ENCODE assay signal across 9 cellular contexts in the genomic region with DNA sequence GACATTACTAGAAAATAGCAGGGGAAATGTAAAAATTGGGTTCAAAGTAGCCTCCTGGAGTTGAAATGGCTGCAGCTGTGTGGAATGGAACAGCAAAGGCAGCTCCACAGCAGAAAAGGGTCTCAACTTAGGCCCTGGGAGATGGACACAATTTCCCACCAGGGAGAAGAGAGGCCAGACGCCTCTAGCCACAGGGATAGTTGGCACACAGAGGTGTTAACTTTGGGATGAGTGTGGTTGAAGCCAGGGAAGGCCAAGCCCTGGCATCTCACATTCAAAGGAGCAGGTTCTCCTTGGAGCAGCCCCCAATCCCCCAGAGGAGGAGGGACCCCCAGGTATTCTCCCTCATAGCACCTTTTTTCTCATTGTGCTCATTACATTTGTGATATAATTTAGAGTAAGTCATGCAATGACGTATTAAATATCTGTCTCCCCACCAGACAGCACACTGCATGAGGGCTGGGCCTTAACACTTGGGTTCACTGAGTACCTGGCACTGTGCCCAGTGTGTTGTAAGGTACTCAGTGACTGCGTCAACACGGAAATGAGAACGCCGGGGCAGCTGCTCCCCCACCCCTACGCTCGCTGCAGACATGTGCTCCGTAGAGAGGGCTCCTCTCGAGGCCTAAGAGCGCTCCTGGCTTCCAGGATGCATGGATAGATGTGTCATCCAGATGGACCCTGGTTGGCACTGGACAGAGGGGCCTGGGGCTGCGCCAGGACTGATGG.
DNase-seq lines count a peak whose midpoint lies in the region; ATAC-seq and TF ChIP-seq lines count a peak whose summit lies in the region.
"Had no signal": no experiment of that assay in that cellular context is flagged by ENCODE, and none has a peak within 500 bp of the region (broad histone marks: within the 10 kb centered on the region; RNA-seq: fewer than 3 reads in every experiment).

No MANE protein-coding gene starts in this region.

- no peaks in the 10 kb centered on the region for H3K9me3 ChIP-seq in CD4-positive, alpha-beta T cell (ENCODE audit: control insufficient read depth, low read length)

- no peaks in the 10 kb centered on the region for H3K9me3 Mint-ChIP-seq in CD4-positive, alpha-beta T cell
- H3K9me3 Mint-ChIP-seq: nephron had no signal

- peak in 1 of 10 experiments; percentile 18 for DNase-seq in CD4-positive, alpha-beta T cell
- peak; percentile 4 for DNase-seq in NCI-H146 treated with DMSO at 0.1 percent for 48 hours (lab: John Stamatoyannopoulos, UW; ENCODE audit: unreplicated experiment)
- DNase-seq in cardiac fibroblast (ENCODE audit: low read depth in 2 of 2), result peak; percentile 96 to 98
- peak; percentile 87 to 98 for DNase-seq in lung microvascular endothelial cell (ENCODE audit: low read depth in 2 of 2)
- DNase-seq in stimulated activated naive CD4-positive, alpha-beta T cell treated with Interleukin-2 at 50 U/mL for 16 hours (lab: John Stamatoyannopoulos, UW), result no peak
- no peak for DNase-seq in iPS-NIHi7 (ENCODE audit: extremely low spot score)
- DNase-seq in middle frontal gyrus (ENCODE audit: extremely low spot score, low spot score), result no peak

- no peak for TF ChIP-seq CTCF in CD4-positive, alpha-beta T cell (IDR thresholded peaks at IDR 0.05)
- no peak for TF ChIP-seq CTCF in cardiac fibroblast (IDR thresholded peaks at IDR 0.05; ENCODE audit: low read depth, low read length)

- H3K36me3 Mint-ChIP-seq in CD4-positive, alpha-beta T cell (ENCODE audit: low read depth), result no peaks in the 10 kb centered on the region

- H3K27ac ChIP-seq in CD4-positive, alpha-beta T cell (ENCODE audit: low read depth, low read length), result no peak overlapping the region

- ATAC-seq in CD4-positive, alpha-beta T cell (ENCODE audit: poor library complexity), result peak; percentile 49
- no peak for ATAC-seq in GM21360 (IDR thresholded peaks at IDR 0.05; ENCODE audit: unreplicated experiment)

- H3K4me3 Mint-ChIP-seq in CD4-positive, alpha-beta T cell, result no peak overlapping the region
- H3K4me3 Mint-ChIP-seq: nephron had no signal

- H3K27ac Mint-ChIP-seq in CD4-positive, alpha-beta T cell, result no peak overlapping the region
- H3K27ac Mint-ChIP-seq: nephron had no signal

- peaks cover 17% of the 10 kb centered on the region for H3K4me1 Mint-ChIP-seq in CD4-positive, alpha-beta T cell (ENCODE audit: low read depth)

- intact Hi-C loops in CD4-positive, alpha-beta T cell (cut with DNase I, micrococcal nuclease), result no loop called here

- H3K27me3 Mint-ChIP-seq in CD4-positive, alpha-beta T cell, result no peaks in the 10 kb centered on the region

- H3K4me3 ChIP-seq in cardiac fibroblast (replicated peaks in 1 of 2; ENCODE audit: low read depth in 2 of 2, low read length in 2 of 2), result no peak overlapping the region

- CTCF ChIA-PET in CD4-positive, alpha-beta T cell (lab: Charles Lee), result no interaction called here

- POLR2A ChIA-PET in CD4-positive, alpha-beta T cell (lab: Charles Lee), result no interaction called here

- H3K27me3 ChIP-seq in CD4-positive, alpha-beta T cell (ENCODE audit: control insufficient read depth, insufficient read depth, low read length), result no peaks in the 10 kb centered on the region

Comparison
In these comparisons a context has a peak if more than half of its experiments do, and no peak if none do; other contexts are left out.
1. DNase-seq: peak in NCI-H146 treated with DMSO at 0.1 percent for 48 hours (single experiment), cardiac fibroblast (2 of 2) and lung microvascular endothelial cell (2 of 2); none in stimulated activated naive CD4-positive, alpha-beta T cell treated with Interleukin-2 at 50 U/mL for 16 hours (single experiment), iPS-NIHi7 (single experiment) and middle frontal gyrus (single experiment).